Comparison of ENCODE assay signal across 7 cellular contexts in genomic region chr1:224852901-224853568, GRCh38.
DNase-seq lines count a peak whose midpoint lies in the region; ATAC-seq and TF ChIP-seq lines count a peak whose summit lies in the region.

No MANE protein-coding gene starts in this region.

- H3K4me1 ChIP-seq in upper lobe of right lung, result no peaks in the 10 kb centered on the region

- no peaks in the 10 kb centered on the region for H3K27me3 ChIP-seq in upper lobe of right lung

- H3K27ac Mint-ChIP-seq in stimulated activated naive CD8-positive, alpha-beta T cell treated with anti-CD3 and anti-CD28 coated beads, Interleukin-15, amount 100 ng/mL, for 72 hours, result no peak overlapping the region

- TF ChIP-seq CTCF in GM12872 (IDR thresholded peaks at IDR 0.05; ENCODE audit: insufficient read depth, low read depth, low read length), result peak; percentile 73
- TF ChIP-seq CTCF in upper lobe of right lung (IDR thresholded peaks at IDR 0.05), result peak; percentile 71

- peaks cover 5% of the 10 kb centered on the region for H3K4me1 Mint-ChIP-seq in stimulated activated naive CD8-positive, alpha-beta T cell treated with anti-CD3 and anti-CD28 coated beads, Interleukin-15, amount 100 ng/mL, for 72 hours

- peak; percentile 67 for ATAC-seq in upper lobe of right lung
- ATAC-seq in stimulated activated naive CD8-positive, alpha-beta T cell treated with anti-CD3 and anti-CD28 coated beads, Interleukin-15, amount 100 ng/mL, for 72 hours, result no peak
- no peak for ATAC-seq in HG03039 (IDR thresholded peaks at IDR 0.05; ENCODE audit: unreplicated experiment)

- H3K4me3 Mint-ChIP-seq in stimulated activated naive CD8-positive, alpha-beta T cell treated with anti-CD3 and anti-CD28 coated beads, Interleukin-15, amount 100 ng/mL, for 72 hours, result no peak overlapping the region

- peaks cover 0 to 14% of the 10 kb centered on the region in 2 donors for H3K9me3 Mint-ChIP-seq in stimulated activated naive CD8-positive, alpha-beta T cell treated with anti-CD3 and anti-CD28 coated beads, Interleukin-15, amount 100 ng/mL, for 72 hours

- DNase-seq in NCI-H1417 treated with DMSO at 0.1 percent for 48 hours (lab: John Stamatoyannopoulos, UW) (peak; percentile 16), amniotic epithelial cell (ENCODE audit: low read depth) (peak; percentile 70), iris pigment epithelial cell (ENCODE audit: low read depth) (peak; percentile 66), upper lobe of right lung (no peak)
- DNase-seq in stimulated activated naive CD8-positive, alpha-beta T cell treated with anti-CD3 and anti-CD28 coated beads, Interleukin-15, amount 100 ng/mL, for 72 hours, result no peak

- intact Hi-C loops in upper lobe of right lung (cut with DNase I), result loop anchor here (5.0 kb wide), 1 partner anchor 341 kb away; no protein-coding TSS in a partner anchor

- no peaks in the 10 kb centered on the region for H3K36me3 ChIP-seq in upper lobe of right lung

- H3K4me3 ChIP-seq in upper lobe of right lung, result no peak overlapping the region

- peaks cover 8% of the 10 kb centered on the region for H3K27me3 Mint-ChIP-seq in stimulated activated naive CD8-positive, alpha-beta T cell treated with anti-CD3 and anti-CD28 coated beads, Interleukin-15, amount 100 ng/mL, for 72 hours

- H3K9me3 ChIP-seq in upper lobe of right lung, result no peaks in the 10 kb centered on the region

- H3K27ac ChIP-seq in upper lobe of right lung, result no peak overlapping the region

Comparison
In these comparisons a context has a peak if more than half of its experiments do, and no peak if none do; other contexts are left out.
1. DNase-seq: peak in NCI-H1417 treated with DMSO at 0.1 percent for 48 hours (single experiment), amniotic epithelial cell (single experiment) and iris pigment epithelial cell (single experiment); none in upper lobe of right lung (single experiment) and stimulated activated naive CD8-positive, alpha-beta T cell treated with anti-CD3 and anti-CD28 coated beads, Interleukin-15, amount 100 ng/mL, for 72 hours (0 of 2).